ENCODE assay signal across 13 cellular contexts in the genomic region with DNA sequence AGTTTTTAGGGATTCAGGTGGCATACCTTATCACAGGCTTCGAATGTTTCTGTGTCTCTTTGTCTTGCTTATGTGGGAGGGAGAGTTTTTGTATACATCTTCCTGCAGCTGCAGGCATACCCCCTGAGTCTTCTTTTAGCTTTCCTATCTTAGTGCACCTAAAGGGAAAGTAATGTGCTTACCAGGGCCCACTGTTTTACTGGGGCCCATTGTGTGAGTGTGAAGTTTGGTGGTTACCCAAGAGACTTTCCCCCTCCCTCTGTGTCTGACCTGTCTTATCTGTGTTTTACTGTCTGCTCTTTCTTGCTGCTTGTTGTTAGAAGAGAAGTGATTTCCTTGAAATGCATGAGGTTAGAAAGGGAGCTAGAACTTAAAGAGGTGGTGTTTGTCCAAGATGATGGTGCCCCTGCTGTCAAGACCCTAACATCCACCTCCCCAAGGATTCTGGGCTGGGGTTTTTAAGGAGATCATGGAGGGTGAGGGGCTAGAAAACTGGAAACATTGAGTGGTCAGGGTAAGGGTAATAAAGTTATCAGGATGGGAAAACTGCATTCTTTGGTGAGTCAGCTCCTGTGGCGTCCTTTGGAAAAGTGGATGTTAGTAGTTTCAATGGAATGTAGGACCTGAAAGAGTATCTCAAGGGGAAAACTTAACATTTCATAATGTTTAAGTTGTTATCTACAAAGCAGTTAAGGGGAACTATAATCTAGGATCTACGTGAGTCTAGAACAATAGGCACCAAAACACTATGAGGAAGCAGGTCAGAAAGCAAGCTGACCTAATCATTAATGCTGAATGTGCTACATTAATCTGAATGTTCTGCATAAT.
DNase-seq lines count a peak whose midpoint lies in the region; ATAC-seq and TF ChIP-seq lines count a peak whose summit lies in the region.
"Had no signal": no experiment of that assay in that cellular context is flagged by ENCODE, and none has a peak within 500 bp of the region (broad histone marks: within the 10 kb centered on the region; RNA-seq: fewer than 3 reads in every experiment).

No MANE protein-coding gene starts in this region.

- peaks cover 14% of the 10 kb centered on the region for H3K9me3 Mint-ChIP-seq in mesothelial cell of epicardium

- peaks cover 2% of the 10 kb centered on the region for H3K36me3 Mint-ChIP-seq in mesothelial cell of epicardium
- H3K36me3 Mint-ChIP-seq: activated naive CD8-positive, alpha-beta T cell treated with anti-CD3 and anti-CD28 coated beads, Interleukin-2, amount 10 ng/mL, durations not matched to agents 7 days and 5 days had no signal

- peak; percentile 1 for DNase-seq in COLO829 (ENCODE audit: low spot score)
- DNase-seq in NCI-H460 (ENCODE audit: extremely low read depth, low read depth): peak; percentile 53
- peak; percentile 23 to 35 for DNase-seq in dermis microvascular lymphatic vessel endothelial cell (ENCODE audit: low read depth in 2 of 2)
- no peak for DNase-seq in mesothelial cell of epicardium (ENCODE audit: low spot score in 2 of 2, unreplicated experiment in 2 of 2)
- DNase-seq in mucosa of gallbladder (ENCODE audit: low spot score): no peak
- DNase-seq: activated CD8-positive, alpha-beta memory T cell treated with anti-CD3 and anti-CD28 coated beads for 24 hours; activated naive CD8-positive, alpha-beta T cell treated with anti-CD3 and anti-CD28 coated beads, Interleukin-2, amount 10 ng/mL, durations not matched to agents 7 days and 5 days; erythroblast; NCI-H510A treated with DMSO at 0.1 percent for 48 hours; spleen had no signal

- H3K27me3 Mint-ChIP-seq in mesothelial cell of epicardium (ENCODE audit: low read depth): no peaks in the 10 kb centered on the region
- H3K27me3 Mint-ChIP-seq: activated naive CD8-positive, alpha-beta T cell treated with anti-CD3 and anti-CD28 coated beads, Interleukin-2, amount 10 ng/mL, durations not matched to agents 7 days and 5 days had no signal

- ATAC-seq in GM18498 (IDR thresholded peaks at IDR 0.05; ENCODE audit: unreplicated experiment) (no peak), GM21825 (IDR thresholded peaks at IDR 0.05; ENCODE audit: unreplicated experiment) (no peak), GM19467 (IDR thresholded peaks at IDR 0.05; ENCODE audit: unreplicated experiment) (no peak)

- TF ChIP-seq CTCF in mesothelial cell of epicardium (IDR thresholded peaks at IDR 0.05; ENCODE audit: unreplicated experiment): no peak

- H3K4me3 Mint-ChIP-seq in mesothelial cell of epicardium: no peak overlapping the region
- H3K4me3 Mint-ChIP-seq: activated naive CD8-positive, alpha-beta T cell treated with anti-CD3 and anti-CD28 coated beads, Interleukin-2, amount 10 ng/mL, durations not matched to agents 7 days and 5 days had no signal

- H3K27ac Mint-ChIP-seq in mesothelial cell of epicardium: peak overlapping the region; percentile 64
- H3K27ac Mint-ChIP-seq: activated naive CD8-positive, alpha-beta T cell treated with anti-CD3 and anti-CD28 coated beads, Interleukin-2, amount 10 ng/mL, durations not matched to agents 7 days and 5 days had no signal

- H3K4me1 Mint-ChIP-seq in mesothelial cell of epicardium: peaks cover 11% of the 10 kb centered on the region
- H3K4me1 Mint-ChIP-seq: activated naive CD8-positive, alpha-beta T cell treated with anti-CD3 and anti-CD28 coated beads, Interleukin-2, amount 10 ng/mL, durations not matched to agents 7 days and 5 days had no signal

Comparison
In these comparisons a context has a peak if more than half of its experiments do, and no peak if none do; other contexts are left out.
1. DNase-seq: peak in COLO829 (single experiment), NCI-H460 (single experiment) and dermis microvascular lymphatic vessel endothelial cell (2 of 2); none in mesothelial cell of epicardium (0 of 2) and mucosa of gallbladder (single experiment).